In the genomic region with DNA sequence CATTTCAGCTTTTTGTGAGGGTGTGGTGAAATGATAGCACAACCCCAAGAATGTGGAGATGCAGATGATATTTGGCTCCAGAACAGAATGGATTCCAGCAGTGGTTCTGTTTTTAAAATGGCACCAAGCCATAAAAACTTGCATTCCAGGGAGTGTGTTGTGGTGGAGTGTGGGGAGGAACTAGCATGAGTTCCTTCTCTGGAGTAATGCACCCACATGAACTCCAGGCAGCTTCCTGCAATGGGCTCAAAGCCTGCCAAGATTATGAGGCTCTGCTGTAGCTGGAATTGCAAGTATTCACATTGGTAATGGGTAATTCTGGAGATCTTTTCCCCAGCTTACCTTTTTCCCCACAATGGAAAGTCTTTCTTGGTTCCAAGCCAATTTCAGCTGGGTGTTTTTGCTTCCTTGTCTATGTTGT, we compare ENCODE assay signal across 17 cellular contexts.
DNase-seq lines count a peak whose midpoint lies in the region; ATAC-seq and TF ChIP-seq lines count a peak whose summit lies in the region.
"Had no signal": no experiment of that assay in that cellular context is flagged by ENCODE, and none has a peak within 500 bp of the region (broad histone marks: within the 10 kb centered on the region; RNA-seq: fewer than 3 reads in every experiment).

No MANE protein-coding gene starts in this region.

- H3K18ac ChIP-seq in mesenchymal stem cell (ENCODE audit: low read depth in 1 of 2, low read length in 2 of 2) = no peak overlapping the region

- no peaks in the 10 kb centered on the region for H3K27me3 ChIP-seq in BJ (ENCODE audit: control insufficient read depth, insufficient read depth, low read length)
- H3K27me3 ChIP-seq in mesenchymal stem cell (ENCODE audit: control insufficient read depth in 1 of 2, insufficient read depth in 1 of 2, low read length in 2 of 2) = no peaks in the 10 kb centered on the region
- H3K27me3 ChIP-seq: BLaER1 treated with 17β-estradiol and CSF1 and Interleukin-3, amounts not matched to agents 10 nM and 100 nM; gastrocnemius medialis had no signal

- no peaks in the 10 kb centered on the region for H3K36me3 ChIP-seq in BJ (ENCODE audit: control insufficient read depth, insufficient read depth, low read length)
- H3K36me3 ChIP-seq in mesenchymal stem cell (ENCODE audit: control insufficient read depth in 1 of 2, insufficient read depth in 2 of 2, low read depth in 1 of 2, low read length in 2 of 2) = no peaks in the 10 kb centered on the region
- H3K36me3 ChIP-seq: gastrocnemius medialis had no signal

- H4K8ac ChIP-seq in mesenchymal stem cell (ENCODE audit: low read length) = peak overlapping the region; percentile 22

- H2BK12ac ChIP-seq in mesenchymal stem cell (ENCODE audit: low read length in 2 of 2) = no peak overlapping the region

- H3K9me3 ChIP-seq in mesenchymal stem cell (ENCODE audit: control insufficient read depth, low read length) = peaks cover 19% of the 10 kb centered on the region
- H3K9me3 ChIP-seq: gastrocnemius medialis had no signal

- H3K14ac ChIP-seq in mesenchymal stem cell (ENCODE audit: low read length in 2 of 2) = no peak overlapping the region

- in situ Hi-C loops in G401 (cut with HindIII; ENCODE audit: low sequenced_read_pairs) = no loop called here

- POLR2A ChIA-PET in BJ (lab: Charles Lee) = interaction anchor here (0.7 to 1.0 kb wide), 2 partner anchors 156 to 161 kb away, joined by 3 read pairs; no protein-coding TSS in a partner anchor

- H3K79me1 ChIP-seq in mesenchymal stem cell (replicated peaks; ENCODE audit: low read length, poor library complexity, severe bottlenecking) = no peaks in the 10 kb centered on the region

- no peak overlapping the region for H3K4me2 ChIP-seq in mesenchymal stem cell (ENCODE audit: low read length, poor library complexity, severe bottlenecking)
- H3K4me2 ChIP-seq: BLaER1 treated with 17β-estradiol and CSF1 and Interleukin-3, amounts not matched to agents 10 nM and 100 nM had no signal

- H2BK120ac ChIP-seq in mesenchymal stem cell (ENCODE audit: low read depth, low read length) = no peak overlapping the region

- H4K91ac ChIP-seq in mesenchymal stem cell (ENCODE audit: low read length) = peak overlapping the region; percentile 34

- no peaks in the 10 kb centered on the region for H3K4me1 ChIP-seq in mesenchymal stem cell (ENCODE audit: control insufficient read depth, insufficient read depth, low read depth, low read length)
- H3K4me1 ChIP-seq: BLaER1 treated with 17β-estradiol and CSF1 and Interleukin-3, amounts not matched to agents 10 nM and 100 nM; gastrocnemius medialis had no signal

- H2AFZ ChIP-seq in mesenchymal stem cell (ENCODE audit: low read depth, low read length) = no peak overlapping the region

- CTCF ChIA-PET in BJ (lab: Yijun Ruan, JAX) = no interaction called here

- no peak overlapping the region for H3K23ac ChIP-seq in mesenchymal stem cell (ENCODE audit: low read length in 2 of 2)

- H3K27ac ChIP-seq in mesenchymal stem cell (ENCODE audit: low read length, poor library complexity, severe bottlenecking) = peak overlapping the region; percentile 3
- H3K27ac ChIP-seq: BLaER1 treated with 17β-estradiol and CSF1 and Interleukin-3, amounts not matched to agents 10 nM and 100 nM; gastrocnemius medialis had no signal

- H2BK15ac ChIP-seq in mesenchymal stem cell (ENCODE audit: low read depth, poor library complexity, severe bottlenecking) = no peak overlapping the region

- intact Hi-C loops in left colon (cut with DNase I, micrococcal nuclease) = no loop called here

- H3K9ac ChIP-seq in mesenchymal stem cell (ENCODE audit: low read length) = no peak overlapping the region
- H3K9ac ChIP-seq: BLaER1 treated with 17β-estradiol and CSF1 and Interleukin-3, amounts not matched to agents 10 nM and 100 nM had no signal

- DNase-seq in BJ (ENCODE audit: low read depth) (peak; percentile 88), LHCN-M2 (ENCODE audit: low read depth) (peak; percentile 52), choroid plexus epithelial cell (ENCODE audit: low read depth) (peak; percentile 97), mesenchymal stem cell (peak; percentile 39), G401 (ENCODE audit: low spot score) (no peak), NCI-H2107 treated with DMSO at 0.1 percent for 48 hours (lab: John Stamatoyannopoulos, UW; ENCODE audit: unreplicated experiment) (no peak), left colon (no peak)
- DNase-seq: DMS79 treated with DMSO at 0.1 percent for 48 hours, gastrocnemius medialis, MM.1S, NCI-H2081 treated with DMSO at 0.1 percent for 48 hours, NCI-H774, T-cell had no signal

- no peak overlapping the region for H2BK5ac ChIP-seq in mesenchymal stem cell (ENCODE audit: low read depth, low read length, poor library complexity, severe bottlenecking)

- ATAC-seq in esophagus mucosa (no peak), left colon (no peak)
- ATAC-seq: gastrocnemius medialis, T-cell, WTC11 had no signal

- H2AK5ac ChIP-seq in mesenchymal stem cell (ENCODE audit: low read length, severe bottlenecking) = no peak overlapping the region

- no peak overlapping the region for H3K4me3 ChIP-seq in BJ (ENCODE audit: low read depth, low read length)
- no peak overlapping the region for H3K4me3 ChIP-seq in choroid plexus epithelial cell (ENCODE audit: low read depth, low read length)
- H3K4me3 ChIP-seq in mesenchymal stem cell (ENCODE audit: insufficient read depth in 1 of 2, low read depth in 1 of 2, low read length in 2 of 2) = peak overlapping the region in 1 of 2 experiments; percentile 33
- H3K4me3 ChIP-seq: BLaER1 treated with 17β-estradiol and CSF1 and Interleukin-3, amounts not matched to agents 10 nM and 100 nM; gastrocnemius medialis; lung had no signal

- no peak for TF ChIP-seq CTCF in BJ (IDR thresholded peaks at IDR 0.05; ENCODE audit: insufficient read depth, low read depth, low read length)
- TF ChIP-seq CTCF in choroid plexus epithelial cell (conservative IDR thresholded peaks at IDR 0.05; ENCODE audit: low read depth, low read length) = no peak

- no peak overlapping the region for H3K4ac ChIP-seq in mesenchymal stem cell (ENCODE audit: low read depth in 1 of 2, low read length in 2 of 2)

Comparison
In these comparisons a context has a peak if more than half of its experiments do, and no peak if none do; other contexts are left out.
1. DNase-seq: peak in BJ (single experiment), LHCN-M2 (single experiment), choroid plexus epithelial cell (single experiment) and mesenchymal stem cell (single experiment); none in G401 (single experiment), NCI-H2107 treated with DMSO at 0.1 percent for 48 hours (single experiment) and left colon (0 of 2).